ENCODE assay signal across 1 cellular context in the genomic region with DNA sequence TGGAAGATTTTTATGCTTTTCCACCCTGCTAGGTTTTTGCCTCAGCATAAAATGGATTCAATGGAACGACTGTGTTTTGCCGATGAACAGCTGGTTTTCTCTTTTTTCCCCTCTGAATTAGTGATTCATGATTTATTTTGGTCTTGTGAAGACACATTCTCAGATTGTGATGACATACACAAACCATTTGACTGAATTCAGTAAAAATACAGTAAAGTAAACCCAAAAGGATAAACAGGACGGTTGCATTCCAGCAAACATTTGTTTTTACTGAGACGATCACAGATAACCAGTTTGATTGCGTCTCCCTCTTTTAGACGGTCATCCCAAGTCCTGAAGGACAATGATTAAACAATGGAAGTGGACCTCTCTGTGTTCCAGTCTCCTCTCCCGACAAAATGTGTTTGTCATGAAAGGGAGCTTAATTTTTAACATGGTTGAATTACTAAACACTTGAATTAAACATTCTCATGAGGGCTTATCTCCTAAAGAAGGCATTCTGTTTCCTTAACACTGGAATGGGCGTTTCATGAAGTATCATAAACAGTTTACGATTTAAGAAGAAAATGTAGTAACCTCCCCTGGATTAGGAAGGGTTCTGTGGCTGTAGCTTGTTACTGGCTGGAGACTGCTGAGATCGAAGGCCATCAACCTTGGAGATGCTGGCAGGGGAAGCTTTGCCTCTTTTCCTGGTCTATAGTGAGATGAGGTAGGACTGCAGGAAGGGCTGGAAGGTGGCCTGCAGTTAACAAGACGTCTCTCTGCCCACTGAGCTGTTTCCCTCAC.
TF ChIP-seq lines count a peak whose summit lies in the region.

No MANE protein-coding gene starts in this region.

TF ChIP-seq in IMR-90, 13 proteins besides CTCF, POLR2A, EP300 and RAD21:
- TF ChIP-seq RFX5 (IDR thresholded peaks at IDR 0.05; ENCODE audit: low read depth, low read length) (no peak), NFE2L2 (IDR thresholded peaks at IDR 0.05; ENCODE audit: low read depth, low read length) (no peak), BHLHE40 (IDR thresholded peaks at IDR 0.05; ENCODE audit: low read depth, low read length) (peak; percentile 47; the same call in 1 of the 2 replicates), CEBPB (IDR thresholded peaks at IDR 0.05; ENCODE audit: low read depth, low read length) (peak; percentile 48; the same call in 1 of the 2 replicates), FOS (IDR thresholded peaks at IDR 0.05; ENCODE audit: low read depth, low read length) (no peak)
